In the genomic region with DNA sequence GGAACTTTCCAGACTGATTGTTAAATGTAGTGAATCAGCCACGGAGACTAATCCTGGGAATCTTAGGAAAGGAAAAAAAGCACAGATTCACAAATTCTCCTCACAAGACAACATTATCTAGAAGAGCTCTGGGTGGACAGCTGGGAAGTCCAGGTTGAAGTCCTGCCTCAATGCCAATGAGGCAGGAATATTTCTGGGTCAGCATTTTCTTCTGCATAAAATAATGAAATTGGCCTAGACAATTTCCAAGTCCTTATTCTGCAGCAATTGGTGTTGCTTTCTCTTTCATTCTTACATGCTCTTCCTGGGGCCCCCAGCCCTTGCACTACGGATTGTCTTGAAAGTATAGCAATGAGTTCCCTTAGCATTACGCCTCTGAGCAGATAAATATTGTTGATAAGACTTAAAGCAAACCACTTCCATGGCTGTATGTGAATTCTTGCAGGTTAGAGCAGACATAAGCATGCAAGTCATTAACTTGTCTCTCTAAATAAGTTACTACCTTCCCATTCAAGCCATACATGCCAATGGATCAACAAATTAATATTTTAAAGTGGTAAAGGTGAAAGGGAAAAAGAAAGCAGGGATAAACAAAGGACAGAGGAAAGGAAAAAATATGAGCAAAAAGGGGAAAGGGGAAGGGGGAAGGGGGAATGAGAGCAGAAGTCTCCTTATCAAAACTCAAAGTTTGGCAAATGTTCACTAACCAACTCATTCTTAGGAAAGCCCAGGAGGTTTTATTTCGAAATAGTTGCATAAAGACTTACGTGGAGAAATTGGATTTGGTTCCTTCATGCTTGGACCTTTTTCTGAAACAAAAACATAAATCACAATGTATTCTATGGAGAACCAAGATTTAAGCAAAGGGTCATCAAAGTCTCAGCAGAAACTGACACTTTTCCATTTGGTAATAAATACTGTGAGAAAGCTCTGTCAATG, we compare ENCODE assay signal across 8 cellular contexts.
DNase-seq lines count a peak whose midpoint lies in the region; ATAC-seq and TF ChIP-seq lines count a peak whose summit lies in the region.

No MANE protein-coding gene starts in this region.

- TF ChIP-seq POLR2A in right lobe of liver (IDR thresholded peaks at IDR 0.05), result no peak

- DNase-seq in activated CD8-positive, alpha-beta T cell treated with anti-CD3 and anti-CD28 coated beads for 36 hours, result peak; percentile 75
- DNase-seq in right lobe of liver (no peak), NCI-H1694 treated with DMSO at 0.1 percent for 48 hours (lab: John Stamatoyannopoulos, UW) (no peak), DMS153 treated with DMSO at 0.1 percent for 48 hours (lab: John Stamatoyannopoulos, UW; ENCODE audit: unreplicated experiment) (no peak), neural progenitor cell (ENCODE audit: low spot score) (no peak), glutamatergic neuron (no peak)

- H3K4me1 Mint-ChIP-seq in activated CD8-positive, alpha-beta T cell treated with anti-CD3 and anti-CD28 coated beads for 36 hours (ENCODE audit: low read depth), result peaks cover 24% of the 10 kb centered on the region
- H3K4me1 Mint-ChIP-seq in neural progenitor cell (peaks cover 28% of the 10 kb centered on the region), glutamatergic neuron (ENCODE audit: low read depth, unreplicated experiment) (no peaks in the 10 kb centered on the region)

- H3K36me3 Mint-ChIP-seq in activated CD8-positive, alpha-beta T cell treated with anti-CD3 and anti-CD28 coated beads for 36 hours (ENCODE audit: low read depth), result peaks cover 10% of the 10 kb centered on the region
- H3K36me3 Mint-ChIP-seq in neural progenitor cell (peaks cover 6% of the 10 kb centered on the region), glutamatergic neuron (ENCODE audit: unreplicated experiment) (no peaks in the 10 kb centered on the region)

- no peak for TF ChIP-seq CTCF in activated CD8-positive, alpha-beta T cell treated with anti-CD3 and anti-CD28 coated beads for 36 hours (IDR thresholded peaks at IDR 0.05)
- TF ChIP-seq CTCF in right lobe of liver (IDR thresholded peaks at IDR 0.05) (no peak), neural progenitor cell (IDR thresholded peaks at IDR 0.05) (no peak), glutamatergic neuron (IDR thresholded peaks at IDR 0.05; ENCODE audit: partially characterized antibody, unreplicated experiment) (no peak)

- H3K36me3 ChIP-seq in right lobe of liver, result peaks cover 0 to 9% (median 2%) of the 10 kb centered on the region in 4 donors
- H3K36me3 ChIP-seq in neural progenitor cell, result no peaks in the 10 kb centered on the region

- no peaks in the 10 kb centered on the region for H3K27me3 ChIP-seq in right lobe of liver
- no peaks in the 10 kb centered on the region for H3K27me3 ChIP-seq in neural progenitor cell

- no peaks in the 10 kb centered on the region for H3K79me2 ChIP-seq in neural progenitor cell (ENCODE audit: low read depth)

- no peaks in the 10 kb centered on the region for H3K27me3 Mint-ChIP-seq in activated CD8-positive, alpha-beta T cell treated with anti-CD3 and anti-CD28 coated beads for 36 hours
- H3K27me3 Mint-ChIP-seq in neural progenitor cell (ENCODE audit: insufficient read depth, low read depth) (peaks cover 2% of the 10 kb centered on the region), glutamatergic neuron (ENCODE audit: unreplicated experiment) (no peaks in the 10 kb centered on the region)

- CTCF ChIA-PET in activated CD8-positive, alpha-beta T cell treated with anti-CD3 and anti-CD28 coated beads for 36 hours (lab: Charles Lee), result interaction anchor here (1.1 kb wide), 1 partner anchor 137 kb away, joined by 3 read pairs; no protein-coding TSS in a partner anchor

- peak; percentile 92 for ATAC-seq in GM18858 (IDR thresholded peaks at IDR 0.05; ENCODE audit: unreplicated experiment)
- ATAC-seq in HG02870 (IDR thresholded peaks at IDR 0.05; ENCODE audit: unreplicated experiment), result peak; percentile 78
- ATAC-seq in activated CD8-positive, alpha-beta T cell treated with anti-CD3 and anti-CD28 coated beads for 36 hours, result peak; percentile 95
- peak in 3 of 4 donors; percentile 29 to 66 (median 31) for ATAC-seq in right lobe of liver

- no peaks in the 10 kb centered on the region for H3F3A ChIP-seq in neural progenitor cell (ENCODE audit: low read depth)

- H3K9ac ChIP-seq in neural progenitor cell, result no peak overlapping the region

- H4K20me1 ChIP-seq in neural progenitor cell (ENCODE audit: low read depth), result no peaks in the 10 kb centered on the region

- POLR2A ChIA-PET in activated CD8-positive, alpha-beta T cell treated with anti-CD3 and anti-CD28 coated beads for 36 hours (lab: Charles Lee), result interaction anchor here (0.6 to 1.2 kb wide), 3 partner anchors 9 to 25 kb away, joined by 3 read pairs; no protein-coding TSS in a partner anchor

- H3K27ac Mint-ChIP-seq in activated CD8-positive, alpha-beta T cell treated with anti-CD3 and anti-CD28 coated beads for 36 hours, result peak overlapping the region; percentile 75
- H3K27ac Mint-ChIP-seq in neural progenitor cell, result no peak overlapping the region
- H3K27ac Mint-ChIP-seq in glutamatergic neuron (ENCODE audit: unreplicated experiment), result no peak overlapping the region

- no peaks in the 10 kb centered on the region for H3K9me3 Mint-ChIP-seq in activated CD8-positive, alpha-beta T cell treated with anti-CD3 and anti-CD28 coated beads for 36 hours
- H3K9me3 Mint-ChIP-seq in neural progenitor cell (no peaks in the 10 kb centered on the region), glutamatergic neuron (ENCODE audit: unreplicated experiment) (no peaks in the 10 kb centered on the region)

- no peak overlapping the region for H2AFZ ChIP-seq in neural progenitor cell (replicated peaks)

- no peaks in the 10 kb centered on the region for H3K4me1 ChIP-seq in right lobe of liver
- peaks cover 5% of the 10 kb centered on the region for H3K4me1 ChIP-seq in neural progenitor cell

- H3K27ac ChIP-seq in right lobe of liver (peak overlapping the region in 1 of 3 donors; percentile 2), neural progenitor cell (no peak overlapping the region)

- no peak overlapping the region for H3K4me3 ChIP-seq in right lobe of liver
- no peak overlapping the region for H3K4me3 ChIP-seq in neural progenitor cell

- intact Hi-C loops in activated CD8-positive, alpha-beta T cell treated with anti-CD3 and anti-CD28 coated beads for 36 hours (cut with micrococcal nuclease), result no loop called here
- intact Hi-C loops in right lobe of liver (cut with DNase I), result no loop called here

- H3K9me3 ChIP-seq in right lobe of liver, result no peaks in the 10 kb centered on the region
- no peaks in the 10 kb centered on the region for H3K9me3 ChIP-seq in neural progenitor cell (ENCODE audit: low read depth)

- 28% methylated on average over 5 of the region's 5 CpGs for WGBS in right lobe of liver (ENCODE audit: insufficient coverage, low coverage, low lambda C conversion rate, missing lambda C conversion rate)

- H3K4me2 ChIP-seq in neural progenitor cell, result no peak overlapping the region

- H3K4me3 Mint-ChIP-seq in activated CD8-positive, alpha-beta T cell treated with anti-CD3 and anti-CD28 coated beads for 36 hours, result peak overlapping the region; percentile 16
- H3K4me3 Mint-ChIP-seq in neural progenitor cell (no peak overlapping the region), glutamatergic neuron (ENCODE audit: unreplicated experiment) (no peak overlapping the region)

Comparison
In these comparisons a context has a peak if more than half of its experiments do, and no peak if none do; other contexts are left out.
1. ATAC-seq: peak in every context shown above with its lines; median percentile 95 in activated CD8-positive, alpha-beta T cell treated with anti-CD3 and anti-CD28 coated beads for 36 hours; 92 in GM18858; 78 in HG02870; 31 in right lobe of liver.